34 cellular contexts compared by ENCODE assay signal in the genomic region with DNA sequence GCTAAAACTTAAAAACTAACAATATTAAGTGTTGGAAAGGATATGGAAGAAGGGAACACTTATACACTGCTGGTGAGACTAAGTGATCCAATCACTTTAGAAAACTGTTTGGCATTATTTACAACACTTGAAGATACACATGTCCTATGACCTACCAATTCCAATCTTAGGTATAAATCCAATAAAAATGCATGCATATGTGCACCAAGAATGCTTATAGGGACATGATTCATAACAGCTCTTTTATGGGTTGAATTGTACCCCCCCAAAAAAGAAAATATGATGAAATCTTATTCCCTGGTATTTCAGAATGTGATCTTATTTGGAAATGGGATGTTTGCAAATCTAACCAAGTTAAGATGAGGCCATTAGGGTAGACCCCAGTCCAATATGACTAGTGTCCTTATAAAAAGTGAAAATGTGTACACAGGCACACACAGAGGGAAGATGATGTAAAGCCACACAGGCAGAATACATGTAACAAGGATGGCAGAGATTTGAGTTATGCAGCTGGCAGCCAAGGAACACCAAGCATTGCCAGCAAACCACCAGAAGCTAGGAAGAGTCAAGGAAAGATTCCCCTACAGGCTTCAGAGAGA. TPM values are rescaled to one million over a fixed set of nuclear protein-coding genes. Genes with fewer than 3 reads are reported as not detected.
"Had no signal": no experiment of that assay in that cellular context is flagged by ENCODE, and none has a peak within 500 bp of the region (broad histone marks: within the 10 kb centered on the region; RNA-seq: fewer than 3 reads in every experiment).

No MANE protein-coding gene starts in this region.

- H3K27me3 ChIP-seq: ovary, right atrium auricular region, right lobe of liver, testis, thyroid gland, transverse colon, upper lobe of left lung, vagina had no signal

- H3K27ac ChIP-seq: left ventricle myocardium inferior, ovary, right atrium auricular region, right lobe of liver, testis, thyroid gland, transverse colon, upper lobe of left lung, vagina had no signal

- H3K9me3 ChIP-seq: left ventricle myocardium inferior, mucosa of descending colon, ovary, right atrium auricular region, right lobe of liver, testis, thyroid gland, transverse colon, upper lobe of left lung, vagina had no signal

- H3K4me2 ChIP-seq: smooth muscle cell had no signal

- H3K4me1 ChIP-seq: left ventricle myocardium inferior, right atrium auricular region, thyroid gland, upper lobe of left lung, vagina had no signal

- DNase-seq: islet precursor cell; left ventricle myocardium inferior; midbrain; mucosa of descending colon; naive thymus-derived CD4-positive, alpha-beta T cell; ovary; right lobe of liver; stimulated activated CD4-positive, alpha-beta T cell treated with anti-CD3 and anti-CD28 coated beads, Interleukin-1b, Interleukin-23, amount 100 ng/mL, for 48 hours; stimulated activated CD4-positive, alpha-beta T cell treated with anti-CD3 and anti-CD28 coated beads, Interleukin-2, amount 100 ng/mL, for 48 hours; stimulated activated CD4-positive, alpha-beta T cell treated with anti-CD3 and anti-CD28 coated beads, Interleukin-4, amount 100 ng/mL, for 4 hours; stimulated activated CD8-positive, alpha-beta memory T cell treated with anti-CD3 and anti-CD28 coated beads, Interleukin-4, amount 100 ng/mL, for 48 hours; stimulated activated naive CD4-positive, alpha-beta T cell treated with Interleukin-2 at 50 U/mL for 16 hours; stimulated activated naive CD8-positive, alpha-beta T cell treated with anti-CD3 and anti-CD28 coated beads, Interleukin-15, amount 100 ng/mL, for 72 hours; testis; thyroid gland; transverse colon; upper lobe of left lung had no signal

- ATAC-seq: mucosa of descending colon; naive thymus-derived CD4-positive, alpha-beta T cell; natural killer cell treated with Interleukin-12 subunit alpha and Interleukin-12 subunit beta and Interleukin-15 and Interleukin-18, amount 100 ng/mL, for 72 hours; right lobe of liver; stimulated activated memory B cell treated with anti-CD40 and anti-IgM and Interleukin-4, amounts not matched to agents 10 μg/mL and 1 μg/mL and 100 μg/mL, for 72 hours; stimulated activated naive CD8-positive, alpha-beta T cell treated with anti-CD3 and anti-CD28 coated beads, Interleukin-15, amount 100 ng/mL, for 72 hours had no signal

- H3K4me3 ChIP-seq: left ventricle myocardium inferior, lung, mucosa of descending colon, ovary, right atrium auricular region, right lobe of liver, smooth muscle cell, testis, thyroid gland, transverse colon, upper lobe of left lung, vagina had no signal

- H3K36me3 ChIP-seq: left ventricle myocardium inferior, ovary, right atrium auricular region, right lobe of liver, thyroid gland, transverse colon, upper lobe of left lung, vagina had no signal

RNA-seq across cellular contexts. Expression of a gene that starts 15.3 kb away (rescaled TPM):
- total RNA-seq: kidney epithelial cell, left ventricle myocardium inferior, lower leg skin, lung, mesenteric fat pad, myocyte, omental fat pad, ovary, progenitor cell of endocrine pancreas, pulmonary artery endothelial cell, renal cortical epithelial cell, right atrium auricular region, right lobe of liver, skeletal muscle tissue, smooth muscle cell, testis, thyroid gland, transverse colon, upper lobe of left lung, urinary bladder, vagina had no signal
- polyA plus RNA-seq: naive thymus-derived CD4-positive, alpha-beta T cell; neural cell; smooth muscle cell; urinary bladder had no signal
